ENCODE assay signal across 37 cellular contexts in genomic region chr9:87093777-87094176, GRCh38.
DNase-seq lines count a peak whose midpoint lies in the region; ATAC-seq, FAIRE-seq and TF ChIP-seq lines count a peak whose summit lies in the region.
"Had no signal": no experiment of that assay in that cellular context is flagged by ENCODE, and none has a peak within 500 bp of the region (broad histone marks: within the 10 kb centered on the region; RNA-seq: fewer than 3 reads in every experiment).

No MANE protein-coding gene starts in this region.

- H3K9me3 Mint-ChIP-seq in WTC11, result peaks cover 5% of the 10 kb centered on the region
- no peaks in the 10 kb centered on the region for H3K9me3 Mint-ChIP-seq in activated CD4-positive, alpha-beta memory T cell treated with anti-CD3 and anti-CD28 coated beads, Interleukin-2, amount 10 ng/mL, durations not matched to agents 7 days and 5 days
- H3K9me3 Mint-ChIP-seq: CD4-positive, alpha-beta T cell; CD8-positive, alpha-beta memory T cell had no signal

- H2BK15ac ChIP-seq in H1 (ENCODE audit: low read length), result no peak overlapping the region

- no peak overlapping the region for H2AK5ac ChIP-seq in H1 (ENCODE audit: low read depth, low read length)

- H3K4me2 ChIP-seq in K562 (ENCODE audit: insufficient read depth, low read length), result no peak overlapping the region
- H3K4me2 ChIP-seq in H1 (ENCODE audit: insufficient read depth in 1 of 2, low read depth in 2 of 2, low read length in 2 of 2), result no peak overlapping the region
- H3K4me2 ChIP-seq: A549; BLaER1; BLaER1 treated with 17β-estradiol and CSF1 and Interleukin-3, amounts not matched to agents 10 nM and 100 nM had no signal

- no peak overlapping the region for H2BK20ac ChIP-seq in H1 (ENCODE audit: low read length)

- H3K4me3 ChIP-seq in HEK293 (ENCODE audit: low read depth, low read length) (no peak overlapping the region), K562 (no peak overlapping the region), H1 (ENCODE audit: extremely low read depth in 1 of 4, insufficient read depth in 2 of 4, low read depth in 3 of 4, low read length in 4 of 4) (no peak overlapping the region)
- H3K4me3 ChIP-seq: A549; BLaER1; BLaER1 treated with 17β-estradiol and CSF1 and Interleukin-3, amounts not matched to agents 10 nM and 100 nM had no signal

- H3K27ac ChIP-seq in HEK293 (ENCODE audit: extremely low read depth, low read depth, low read length), result no peak overlapping the region
- no peak overlapping the region for H3K27ac ChIP-seq in K562 (ENCODE audit: extremely low read depth, low read depth, low read length)
- no peak overlapping the region for H3K27ac ChIP-seq in H1 (ENCODE audit: low read depth, low read length)
- H3K27ac ChIP-seq: 22Rv1; A549; BLaER1; BLaER1 treated with 17β-estradiol and CSF1 and Interleukin-3, amounts not matched to agents 10 nM and 100 nM; C4-2B had no signal

- no peaks in the 10 kb centered on the region for H3K23me2 ChIP-seq in H1 (ENCODE audit: low read depth, low read length)

- H3K14ac ChIP-seq in H1 (ENCODE audit: insufficient read length), result no peak overlapping the region

- no peaks in the 10 kb centered on the region for H3K9me1 ChIP-seq in K562 (ENCODE audit: control insufficient read depth, insufficient read depth, low read length)

- no peaks in the 10 kb centered on the region for H4K20me1 ChIP-seq in K562 (replicated peaks; ENCODE audit: control insufficient read depth, insufficient read depth, low read length)
- no peaks in the 10 kb centered on the region for H4K20me1 ChIP-seq in H1 (replicated peaks in 1 of 2; ENCODE audit: control insufficient read depth in 1 of 2, insufficient read depth in 2 of 2, low read length in 2 of 2)
- H4K20me1 ChIP-seq: BLaER1; BLaER1 treated with 17β-estradiol and CSF1 and Interleukin-3, amounts not matched to agents 10 nM and 100 nM had no signal

- no peaks in the 10 kb centered on the region for H3K4me1 Mint-ChIP-seq in WTC11
- H3K4me1 Mint-ChIP-seq in activated CD4-positive, alpha-beta memory T cell treated with anti-CD3 and anti-CD28 coated beads, Interleukin-2, amount 10 ng/mL, durations not matched to agents 7 days and 5 days, result no peaks in the 10 kb centered on the region
- H3K4me1 Mint-ChIP-seq: B cell; CD14-positive monocyte; CD4-positive, alpha-beta memory T cell; CD4-positive, CD25-positive, alpha-beta regulatory T cell; CD8-positive, alpha-beta memory T cell had no signal

- no peak overlapping the region for H4K91ac ChIP-seq in H1 (replicated peaks; ENCODE audit: insufficient read length, low read length)

- no peaks in the 10 kb centered on the region for H3K79me1 ChIP-seq in H1 (ENCODE audit: low read depth, low read length)

- H2BK5ac ChIP-seq in H1 (ENCODE audit: low read depth, low read length), result no peak overlapping the region

- no peak overlapping the region for H3K23ac ChIP-seq in H1 (ENCODE audit: insufficient read length)

- no peak overlapping the region for H3K4me3 Mint-ChIP-seq in WTC11
- no peak overlapping the region for H3K4me3 Mint-ChIP-seq in activated CD4-positive, alpha-beta memory T cell treated with anti-CD3 and anti-CD28 coated beads, Interleukin-2, amount 10 ng/mL, durations not matched to agents 7 days and 5 days
- H3K4me3 Mint-ChIP-seq: B cell; CD14-positive monocyte; CD4-positive, alpha-beta memory T cell; CD4-positive, alpha-beta T cell; CD4-positive, CD25-positive, alpha-beta regulatory T cell; CD8-positive, alpha-beta memory T cell; CD8-positive, alpha-beta T cell had no signal

- no peaks in the 10 kb centered on the region for H3K36me3 Mint-ChIP-seq in WTC11
- no peaks in the 10 kb centered on the region for H3K36me3 Mint-ChIP-seq in activated CD4-positive, alpha-beta memory T cell treated with anti-CD3 and anti-CD28 coated beads, Interleukin-2, amount 10 ng/mL, durations not matched to agents 7 days and 5 days (ENCODE audit: low read depth)
- H3K36me3 Mint-ChIP-seq: CD14-positive monocyte; CD4-positive, alpha-beta memory T cell; CD4-positive, CD25-positive, alpha-beta regulatory T cell; CD8-positive, alpha-beta memory T cell; CD8-positive, alpha-beta T cell had no signal

- POLR2A ChIA-PET in HEK293 (lab: Yijun Ruan, JAX), result no interaction called here
- POLR2A ChIA-PET in WTC11 (lab: Charles Lee), result no interaction called here
- POLR2A ChIA-PET in K562 (lab: Yijun Ruan, JAX), result no interaction called here
- POLR2A ChIA-PET in H1 (lab: Charles Lee; ENCODE audit: partially characterized antibody), result no interaction called here
- POLR2A ChIA-PET in activated CD4-positive, alpha-beta memory T cell treated with anti-CD3 and anti-CD28 coated beads, Interleukin-2, amount 10 ng/mL, durations not matched to agents 7 days and 5 days (lab: Charles Lee), result no interaction called here

- H3K9me3 ChIP-seq in HEK293 (ENCODE audit: control insufficient read depth, insufficient read depth, low read depth, low read length) (no peaks in the 10 kb centered on the region), K562 (replicated peaks; ENCODE audit: control insufficient read depth, insufficient read depth, low read depth, low read length) (no peaks in the 10 kb centered on the region), H1 (ENCODE audit: insufficient read depth in 2 of 2, low read depth in 1 of 2, low read length in 1 of 2) (no peaks in the 10 kb centered on the region)
- H3K9me3 ChIP-seq: A549, BE2C, BLaER1, Caco-2 had no signal

- H4K5ac ChIP-seq in H1 (ENCODE audit: insufficient read length, low read depth, low read length), result no peak overlapping the region

- ATAC-seq in WTC11, result no peak
- no peak for ATAC-seq in K562
- ATAC-seq in HG03457 (IDR thresholded peaks at IDR 0.05; ENCODE audit: unreplicated experiment), result no peak
- ATAC-seq: A549; CD8-positive, alpha-beta T cell had no signal

- no peak overlapping the region for H3K27ac Mint-ChIP-seq in WTC11
- no peak overlapping the region for H3K27ac Mint-ChIP-seq in activated CD4-positive, alpha-beta memory T cell treated with anti-CD3 and anti-CD28 coated beads, Interleukin-2, amount 10 ng/mL, durations not matched to agents 7 days and 5 days
- H3K27ac Mint-ChIP-seq: B cell; CD14-positive monocyte; CD4-positive, alpha-beta memory T cell; CD4-positive, alpha-beta T cell; CD4-positive, CD25-positive, alpha-beta regulatory T cell; CD8-positive, alpha-beta memory T cell; CD8-positive, alpha-beta T cell had no signal

- in situ Hi-C loops in K562 (cut with MboI), result no loop called here

- no peak for TF ChIP-seq EP300 in K562 (IDR thresholded peaks at IDR 0.05; ENCODE audit: low read length)
- no peak for TF ChIP-seq EP300 in H1 (IDR thresholded peaks at IDR 0.05; ENCODE audit: borderline replicate concordance in 1 of 2, low read depth in 2 of 2, low read length in 2 of 2)

- no peaks in the 10 kb centered on the region; the same call in 1 of the 2 replicates for H3K27me3 Mint-ChIP-seq in WTC11 (ENCODE audit: low read depth)
- no peaks in the 10 kb centered on the region for H3K27me3 Mint-ChIP-seq in activated CD4-positive, alpha-beta memory T cell treated with anti-CD3 and anti-CD28 coated beads, Interleukin-2, amount 10 ng/mL, durations not matched to agents 7 days and 5 days
- H3K27me3 Mint-ChIP-seq: B cell had no signal

- no peak overlapping the region for H3K56ac ChIP-seq in H1 (replicated peaks; ENCODE audit: insufficient read length, low read depth, low read length)

- H3K4ac ChIP-seq in H1 (replicated peaks; ENCODE audit: insufficient read length, low read depth, low read length), result no peak overlapping the region

- H3K18ac ChIP-seq in H1 (ENCODE audit: extremely low read depth, low read length), result no peak overlapping the region

- no peaks in the 10 kb centered on the region for H3K79me2 ChIP-seq in K562 (ENCODE audit: control insufficient read depth, insufficient read depth, low read length)
- no peaks in the 10 kb centered on the region for H3K79me2 ChIP-seq in H1 (ENCODE audit: control insufficient read depth in 1 of 2, insufficient read depth in 2 of 2, low read length in 2 of 2)

- no peak overlapping the region for H3K9ac ChIP-seq in K562 (ENCODE audit: insufficient read depth in 1 of 2, low read depth in 2 of 2, low read length in 2 of 2)
- no peak overlapping the region for H3K9ac ChIP-seq in H1 (replicated peaks in 1 of 4; ENCODE audit: extremely low read depth in 1 of 4, low read depth in 3 of 4, low read length in 3 of 4)
- H3K9ac ChIP-seq: BLaER1; BLaER1 treated with 17β-estradiol and CSF1 and Interleukin-3, amounts not matched to agents 10 nM and 100 nM had no signal

- TF ChIP-seq CTCF in HEK293 (tag by site-specific recombination; IDR thresholded peaks at IDR 0.05), result no peak
- no peak for TF ChIP-seq CTCF in WTC11 (IDR thresholded peaks at IDR 0.05)
- TF ChIP-seq CTCF in K562 (IDR thresholded peaks at IDR 0.05 in 2 of 3, conservative IDR thresholded peaks at IDR 0.05 in 1 of 3; ENCODE audit: insufficient read depth in 2 of 3, low read depth in 1 of 3, low read length in 3 of 3), result no peak
- TF ChIP-seq CTCF in H1 (IDR thresholded peaks at IDR 0.05; ENCODE audit: control extremely low read depth in 1 of 3, insufficient read depth in 1 of 3, low read depth in 1 of 3, low read length in 3 of 3), result no peak

- H2BK12ac ChIP-seq in H1 (ENCODE audit: low read depth, low read length), result no peak overlapping the region

- 0% methylated on average over 3 of the region's 3 CpGs for WGBS in K562 (ENCODE audit: insufficient coverage, low coverage, missing lambda C conversion rate)
- WGBS in H1 (ENCODE audit: extremely low coverage in 1 of 2, insufficient coverage in 1 of 2, insufficient read length in 1 of 2, insufficient replicate concordance in 2 of 2, low coverage in 1 of 2, low lambda C conversion rate in 2 of 2, missing lambda C conversion rate in 1 of 2), 2 experiments, result 93% methylated on average over 3 of the region's 3 CpGs; no CpG with 5 or more reads in 1 of the 2 experiments

- CTCF ChIA-PET in HEK293 (lab: Yijun Ruan, JAX), result interaction anchor here (0.7 kb wide), 1 partner anchor 146 kb away, joined by 3 read pairs; no protein-coding TSS in a partner anchor
- CTCF ChIA-PET in WTC11 (lab: Charles Lee), result no interaction called here
- CTCF ChIA-PET in K562 (lab: Yijun Ruan, JAX; ENCODE audit: low intra/inter-chr PET ratio), result no interaction called here
- CTCF ChIA-PET in H1 (lab: Charles Lee; ENCODE audit: partially characterized antibody), result interaction anchor here (1.3 kb wide), 1 partner anchor 231 kb away, joined by 4 read pairs; no protein-coding TSS in a partner anchor
- CTCF ChIA-PET in activated CD4-positive, alpha-beta memory T cell treated with anti-CD3 and anti-CD28 coated beads, Interleukin-2, amount 10 ng/mL, durations not matched to agents 7 days and 5 days (lab: Charles Lee), result no interaction called here

- H3K27me3 ChIP-seq in K562 (ENCODE audit: control insufficient read depth in 2 of 2, insufficient read depth in 2 of 2, low read length in 2 of 2), result 0 out of 5 replicates have a peak, but pooled peaks cover 0 to 5% of the 10 kb centered on the region in 2 experiments
- H3K27me3 ChIP-seq in H1 (replicated peaks in 1 of 4; ENCODE audit: control insufficient read depth in 3 of 4, extremely low read depth in 1 of 4, insufficient read depth in 3 of 4, low read length in 3 of 4), result no peaks in the 10 kb centered on the region
- H3K27me3 ChIP-seq: BE2C; BLaER1; BLaER1 treated with 17β-estradiol and CSF1 and Interleukin-3, amounts not matched to agents 10 nM and 100 nM had no signal

- FAIRE-seq in K562 (lab: Jason Lieb, UNC), result no peak
- no peak for FAIRE-seq in H1 (lab: Jason Lieb, UNC)
- FAIRE-seq: A204.1, D721Med had no signal

- H2AFZ ChIP-seq in K562 (ENCODE audit: low read depth, low read length) (no peak overlapping the region), H1 (ENCODE audit: low read length) (no peak overlapping the region)

- TF ChIP-seq RAD21 in K562 (CRISPR knock-in tag; conservative IDR thresholded peaks at IDR 0.05 in 1 of 2, IDR thresholded peaks at IDR 0.05 in 1 of 2) (no peak), H1 (IDR thresholded peaks at IDR 0.05 in 1 of 2, conservative IDR thresholded peaks at IDR 0.05 in 1 of 2; ENCODE audit: low read depth in 2 of 2, low read length in 2 of 2) (no peak)

- intact Hi-C loops in K562 (cut with micrococcal nuclease), result no loop called here

- H3K36me3 ChIP-seq in HEK293 (ENCODE audit: control insufficient read depth in 2 of 2, insufficient read depth in 1 of 2, low read length in 2 of 2) (no peaks in the 10 kb centered on the region), K562 (ENCODE audit: control insufficient read depth, insufficient read depth, low read length) (no peaks in the 10 kb centered on the region), H1 (ENCODE audit: control insufficient read depth in 2 of 4, insufficient read depth in 4 of 4, low read length in 3 of 4) (no peaks in the 10 kb centered on the region)
- H3K36me3 ChIP-seq: BE2C; BLaER1; BLaER1 treated with 17β-estradiol and CSF1 and Interleukin-3, amounts not matched to agents 10 nM and 100 nM had no signal

- no peak for DNase-seq in WTC11 (ENCODE audit: low spot score)
- no peak for DNase-seq in K562 (ENCODE audit: extremely low read depth in 1 of 4, low spot score in 3 of 4)
- no peak for DNase-seq in H1 (ENCODE audit: low read depth in 1 of 2, low spot score in 2 of 2)
- DNase-seq in HT-29 (ENCODE audit: low spot score), result no peak
- no peak for DNase-seq in amniotic stem cell (lab: John Stamatoyannopoulos, UW)
- no peak for DNase-seq in activated CD4-positive, alpha-beta memory T cell treated with anti-CD3 and anti-CD28 coated beads, Interleukin-2, amount 10 ng/mL, durations not matched to agents 7 days and 5 days
- DNase-seq: 8988T; ACHN; AML-193; BE2C; C1 segment of cervical spinal cord; Caco-2; Calu3; CD4-positive, alpha-beta memory T cell; CD4-positive, alpha-beta T cell; CD4-positive, CD25-positive, alpha-beta regulatory T cell; CD8-positive, alpha-beta memory T cell; CD8-positive, alpha-beta T cell; COR-L47; DMS 273 treated with DMSO at 0.1 percent for 48 hours; DMS153; DMS53; DMS79; DMS79 treated with DMSO at 0.1 percent for 48 hours; DND-41; EL had no signal

- H4K8ac ChIP-seq in H1 (ENCODE audit: extremely low read depth, insufficient read depth, low read length), result no peak overlapping the region

- BruUV-seq in K562 (replicated peaks; lab: Mats Ljungman, UMichigan), result no TSS peak

- no peak for TF ChIP-seq POLR2A in K562 (conservative IDR thresholded peaks at IDR 0.05)
- TF ChIP-seq POLR2A in H1 (IDR thresholded peaks at IDR 0.05; ENCODE audit: control extremely low read depth in 1 of 2, low read depth in 2 of 2, low read length in 2 of 2), result no peak

- H3K4me1 ChIP-seq in HEK293 (ENCODE audit: control insufficient read depth, insufficient read depth, low read length) (no peaks in the 10 kb centered on the region), K562 (replicated peaks in 1 of 2; ENCODE audit: control insufficient read depth in 2 of 2, insufficient read depth in 2 of 2, low read length in 2 of 2) (no peaks in the 10 kb centered on the region), H1 (replicated peaks in 1 of 4; ENCODE audit: control insufficient read depth in 3 of 4, insufficient read depth in 4 of 4, low read length in 3 of 4) (no peaks in the 10 kb centered on the region)
- H3K4me1 ChIP-seq: A549; BE2C; BLaER1; BLaER1 treated with 17β-estradiol and CSF1 and Interleukin-3, amounts not matched to agents 10 nM and 100 nM; Caco-2 had no signal

- H2BK120ac ChIP-seq in H1 (replicated peaks; ENCODE audit: low read depth, low read length), result no peak overlapping the region

Comparison
In these comparisons a context has a peak if more than half of its experiments do, and no peak if none do; other contexts are left out.
1. CTCF ChIA-PET loops: an anchor here in HEK293 (0.7 kb wide) and H1 (1.3 kb wide); none called in WTC11, K562 and activated CD4-positive, alpha-beta memory T cell treated with anti-CD3 and anti-CD28 coated beads, Interleukin-2, amount 10 ng/mL, durations not matched to agents 7 days and 5 days.
2. Of the 44 proteins assayed by ChIP-seq in both K562 and HEK293: peak only in K562: none; only in HEK293: none; in both: ZNF146; in neither: 43.